ENCODE assay signal across 1 cellular context in the genomic region with DNA sequence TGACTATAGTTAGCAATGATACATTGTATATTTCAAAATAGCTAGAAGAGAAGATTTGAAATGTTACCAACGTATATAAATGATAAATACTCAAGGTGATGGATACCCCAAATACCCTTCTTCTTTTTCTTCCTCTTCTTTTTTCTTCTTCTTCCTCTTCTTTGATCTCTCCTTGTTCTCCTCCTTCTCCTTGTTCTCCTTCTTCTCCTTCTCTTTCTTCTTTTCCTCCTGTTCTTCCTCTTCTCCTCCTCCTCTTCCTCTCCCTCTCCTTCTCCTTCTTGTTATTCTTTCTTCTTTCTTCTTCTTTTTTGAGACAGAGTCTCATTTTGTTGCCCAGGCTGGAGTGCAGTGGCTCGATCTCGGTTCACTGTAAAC.
A peak's percentile ranks its signal among the peaks of the same experiment; 100 is the strongest.
TF ChIP-seq lines count a peak whose summit lies in the region.

No MANE protein-coding gene starts in this region.

TF ChIP-seq in HEK293, 187 proteins besides CTCF, POLR2A, EP300 and RAD21 (continued from another document):
- TF ChIP-seq, protein P1, sequence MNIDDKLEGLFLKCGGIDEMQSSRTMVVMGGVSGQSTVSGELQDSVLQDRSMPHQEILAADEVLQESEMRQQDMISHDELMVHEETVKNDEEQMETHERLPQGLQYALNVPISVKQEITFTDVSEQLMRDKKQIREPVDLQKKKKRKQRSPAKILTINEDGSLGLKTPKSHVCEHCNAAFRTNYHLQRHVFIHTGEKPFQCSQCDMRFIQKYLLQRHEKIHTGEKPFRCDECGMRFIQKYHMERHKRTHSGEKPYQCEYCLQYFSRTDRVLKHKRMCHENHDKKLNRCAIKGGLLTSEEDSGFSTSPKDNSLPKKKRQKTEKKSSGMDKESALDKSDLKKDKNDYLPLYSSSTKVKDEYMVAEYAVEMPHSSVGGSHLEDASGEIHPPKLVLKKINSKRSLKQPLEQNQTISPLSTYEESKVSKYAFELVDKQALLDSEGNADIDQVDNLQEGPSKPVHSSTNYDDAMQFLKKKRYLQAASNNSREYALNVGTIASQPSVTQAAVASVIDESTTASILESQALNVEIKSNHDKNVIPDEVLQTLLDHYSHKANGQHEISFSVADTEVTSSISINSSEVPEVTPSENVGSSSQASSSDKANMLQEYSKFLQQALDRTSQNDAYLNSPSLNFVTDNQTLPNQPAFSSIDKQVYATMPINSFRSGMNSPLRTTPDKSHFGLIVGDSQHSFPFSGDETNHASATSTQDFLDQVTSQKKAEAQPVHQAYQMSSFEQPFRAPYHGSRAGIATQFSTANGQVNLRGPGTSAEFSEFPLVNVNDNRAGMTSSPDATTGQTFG (tag by site-specific recombination; IDR thresholded peaks at IDR 0.05; ENCODE audit: borderline replicate concordance), result 0 out of 2 replicates have a peak, but pooled peaks have one; percentile 56
- TF ChIP-seq ZNF791 (tag by site-specific recombination; IDR thresholded peaks at IDR 0.05) (0 out of 2 replicates have a peak, but pooled peaks have one; percentile 20), ZBTB10 (tag by site-specific recombination; IDR thresholded peaks at IDR 0.05) (no peak), ZNF140 (tag by site-specific recombination; IDR thresholded peaks at IDR 0.05) (no peak), ZNF777 (tag by site-specific recombination; IDR thresholded peaks at IDR 0.05; ENCODE audit: borderline replicate concordance) (no peak), ZNF473 (tag by site-specific recombination; IDR thresholded peaks at IDR 0.05) (0 out of 2 replicates have a peak, but pooled peaks have one; percentile 70), BCL6B (tag by site-specific recombination; IDR thresholded peaks at IDR 0.05) (peak; percentile 15; the same call in 1 of the 2 replicates), ZNF155 (tag by site-specific recombination; IDR thresholded peaks at IDR 0.05) (0 out of 2 replicates have a peak, but pooled peaks have one; percentile 88)
- TF ChIP-seq, protein P2, sequence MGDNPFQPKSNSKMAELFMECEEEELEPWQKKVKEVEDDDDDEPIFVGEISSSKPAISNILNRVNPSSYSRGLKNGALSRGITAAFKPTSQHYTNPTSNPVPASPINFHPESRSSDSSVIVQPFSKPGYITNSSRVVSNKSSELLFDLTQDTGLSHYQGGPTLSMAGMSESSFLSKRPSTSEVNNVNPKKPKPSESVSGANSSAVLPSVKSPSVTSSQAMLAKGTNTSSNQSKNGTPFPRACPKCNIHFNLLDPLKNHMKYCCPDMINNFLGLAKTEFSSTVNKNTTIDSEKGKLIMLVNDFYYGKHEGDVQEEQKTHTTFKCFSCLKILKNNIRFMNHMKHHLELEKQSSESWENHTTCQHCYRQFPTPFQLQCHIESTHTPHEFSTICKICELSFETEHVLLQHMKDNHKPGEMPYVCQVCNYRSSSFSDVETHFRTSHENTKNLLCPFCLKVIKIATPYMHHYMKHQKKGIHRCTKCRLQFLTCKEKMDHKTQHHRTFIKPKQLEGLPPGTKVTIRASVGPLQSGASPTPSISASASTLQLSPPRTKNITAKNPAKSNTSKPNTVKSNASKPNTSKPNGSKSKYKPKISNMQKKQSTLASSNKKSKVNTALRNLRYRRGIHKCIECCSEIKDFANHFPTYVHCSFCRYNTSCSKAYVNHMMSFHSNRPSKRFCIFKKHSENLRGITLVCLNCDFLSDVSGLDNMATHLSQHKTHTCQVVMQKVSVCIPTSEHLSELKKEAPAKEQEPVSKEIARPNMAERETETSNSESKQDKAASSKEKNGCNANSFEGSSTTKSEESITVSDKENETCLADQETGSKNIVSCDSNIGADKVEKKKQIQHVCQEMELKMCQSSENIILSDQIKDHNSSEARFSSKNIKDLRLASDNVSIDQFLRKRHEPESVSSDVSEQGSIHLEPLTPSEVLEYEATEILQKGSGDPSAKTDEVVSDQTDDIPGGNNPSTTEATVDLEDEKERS (tag by site-specific recombination; IDR thresholded peaks at IDR 0.05), result peak; percentile 76; the same call in 1 of the 2 replicates
- TF ChIP-seq, protein P3, sequence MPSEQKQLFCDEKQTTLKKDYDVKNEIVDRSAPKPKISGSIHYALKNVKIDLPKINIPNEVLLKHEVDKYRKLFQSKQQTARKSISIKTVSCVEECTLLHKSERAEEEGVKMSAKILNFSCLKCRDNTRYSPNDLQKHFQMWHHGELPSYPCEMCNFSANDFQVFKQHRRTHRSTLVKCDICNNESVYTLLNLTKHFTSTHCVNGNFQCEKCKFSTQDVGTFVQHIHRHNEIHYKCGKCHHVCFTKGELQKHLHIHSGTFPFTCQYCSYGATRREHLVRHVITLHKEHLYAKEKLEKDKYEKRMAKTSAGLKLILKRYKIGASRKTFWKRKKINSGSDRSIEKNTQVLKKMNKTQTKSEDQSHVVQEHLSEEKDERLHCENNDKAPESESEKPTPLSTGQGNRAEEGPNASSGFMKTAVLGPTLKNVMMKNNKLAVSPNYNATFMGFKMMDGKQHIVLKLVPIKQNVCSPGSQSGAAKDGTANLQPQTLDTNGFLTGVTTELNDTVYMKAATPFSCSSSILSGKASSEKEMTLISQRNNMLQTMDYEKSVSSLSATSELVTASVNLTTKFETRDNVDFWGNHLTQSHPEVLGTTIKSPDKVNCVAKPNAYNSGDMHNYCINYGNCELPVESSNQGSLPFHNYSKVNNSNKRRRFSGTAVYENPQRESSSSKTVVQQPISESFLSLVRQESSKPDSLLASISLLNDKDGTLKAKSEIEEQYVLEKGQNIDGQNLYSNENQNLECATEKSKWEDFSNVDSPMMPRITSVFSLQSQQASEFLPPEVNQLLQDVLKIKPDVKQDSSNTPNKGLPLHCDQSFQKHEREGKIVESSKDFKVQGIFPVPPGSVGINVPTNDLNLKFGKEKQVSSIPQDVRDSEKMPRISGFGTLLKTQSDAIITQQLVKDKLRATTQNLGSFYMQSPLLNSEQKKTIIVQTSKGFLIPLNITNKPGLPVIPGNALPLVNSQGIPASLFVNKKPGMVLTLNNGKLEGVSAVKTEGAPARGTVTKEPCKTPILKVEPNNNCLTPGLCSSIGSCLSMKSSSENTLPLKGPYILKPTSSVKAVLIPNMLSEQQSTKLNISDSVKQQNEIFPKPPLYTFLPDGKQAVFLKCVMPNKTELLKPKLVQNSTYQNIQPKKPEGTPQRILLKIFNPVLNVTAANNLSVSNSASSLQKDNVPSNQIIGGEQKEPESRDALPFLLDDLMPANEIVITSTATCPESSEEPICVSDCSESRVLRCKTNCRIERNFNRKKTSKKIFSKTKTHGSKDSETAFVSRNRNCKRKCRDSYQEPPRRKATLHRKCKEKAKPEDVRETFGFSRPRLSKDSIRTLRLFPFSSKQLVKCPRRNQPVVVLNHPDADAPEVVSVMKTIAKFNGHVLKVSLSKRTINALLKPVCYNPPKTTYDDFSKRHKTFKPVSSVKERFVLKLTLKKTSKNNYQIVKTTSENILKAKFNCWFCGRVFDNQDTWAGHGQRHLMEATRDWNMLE (tag by site-specific recombination; conservative IDR thresholded peaks at IDR 0.05; ENCODE audit: low read depth), result no peak
- TF ChIP-seq, protein P4, sequence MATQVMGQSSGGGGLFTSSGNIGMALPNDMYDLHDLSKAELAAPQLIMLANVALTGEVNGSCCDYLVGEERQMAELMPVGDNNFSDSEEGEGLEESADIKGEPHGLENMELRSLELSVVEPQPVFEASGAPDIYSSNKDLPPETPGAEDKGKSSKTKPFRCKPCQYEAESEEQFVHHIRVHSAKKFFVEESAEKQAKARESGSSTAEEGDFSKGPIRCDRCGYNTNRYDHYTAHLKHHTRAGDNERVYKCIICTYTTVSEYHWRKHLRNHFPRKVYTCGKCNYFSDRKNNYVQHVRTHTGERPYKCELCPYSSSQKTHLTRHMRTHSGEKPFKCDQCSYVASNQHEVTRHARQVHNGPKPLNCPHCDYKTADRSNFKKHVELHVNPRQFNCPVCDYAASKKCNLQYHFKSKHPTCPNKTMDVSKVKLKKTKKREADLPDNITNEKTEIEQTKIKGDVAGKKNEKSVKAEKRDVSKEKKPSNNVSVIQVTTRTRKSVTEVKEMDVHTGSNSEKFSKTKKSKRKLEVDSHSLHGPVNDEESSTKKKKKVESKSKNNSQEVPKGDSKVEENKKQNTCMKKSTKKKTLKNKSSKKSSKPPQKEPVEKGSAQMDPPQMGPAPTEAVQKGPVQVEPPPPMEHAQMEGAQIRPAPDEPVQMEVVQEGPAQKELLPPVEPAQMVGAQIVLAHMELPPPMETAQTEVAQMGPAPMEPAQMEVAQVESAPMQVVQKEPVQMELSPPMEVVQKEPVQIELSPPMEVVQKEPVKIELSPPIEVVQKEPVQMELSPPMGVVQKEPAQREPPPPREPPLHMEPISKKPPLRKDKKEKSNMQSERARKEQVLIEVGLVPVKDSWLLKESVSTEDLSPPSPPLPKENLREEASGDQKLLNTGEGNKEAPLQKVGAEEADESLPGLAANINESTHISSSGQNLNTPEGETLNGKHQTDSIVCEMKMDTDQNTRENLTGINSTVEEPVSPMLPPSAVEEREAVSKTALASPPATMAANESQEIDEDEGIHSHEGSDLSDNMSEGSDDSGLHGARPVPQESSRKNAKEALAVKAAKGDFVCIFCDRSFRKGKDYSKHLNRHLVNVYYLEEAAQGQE (tag by site-specific recombination; IDR thresholded peaks at IDR 0.05), result 0 out of 2 replicates have a peak, but pooled peaks have one; percentile 10
- TF ChIP-seq, protein P5, sequence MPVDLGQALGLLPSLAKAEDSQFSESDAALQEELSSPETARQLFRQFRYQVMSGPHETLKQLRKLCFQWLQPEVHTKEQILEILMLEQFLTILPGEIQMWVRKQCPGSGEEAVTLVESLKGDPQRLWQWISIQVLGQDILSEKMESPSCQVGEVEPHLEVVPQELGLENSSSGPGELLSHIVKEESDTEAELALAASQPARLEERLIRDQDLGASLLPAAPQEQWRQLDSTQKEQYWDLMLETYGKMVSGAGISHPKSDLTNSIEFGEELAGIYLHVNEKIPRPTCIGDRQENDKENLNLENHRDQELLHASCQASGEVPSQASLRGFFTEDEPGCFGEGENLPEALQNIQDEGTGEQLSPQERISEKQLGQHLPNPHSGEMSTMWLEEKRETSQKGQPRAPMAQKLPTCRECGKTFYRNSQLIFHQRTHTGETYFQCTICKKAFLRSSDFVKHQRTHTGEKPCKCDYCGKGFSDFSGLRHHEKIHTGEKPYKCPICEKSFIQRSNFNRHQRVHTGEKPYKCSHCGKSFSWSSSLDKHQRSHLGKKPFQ (tag by site-specific recombination; IDR thresholded peaks at IDR 0.05), result 0 out of 2 replicates have a peak, but pooled peaks have one; percentile 8
